25 cellular contexts compared by ENCODE assay signal in the genomic region with DNA sequence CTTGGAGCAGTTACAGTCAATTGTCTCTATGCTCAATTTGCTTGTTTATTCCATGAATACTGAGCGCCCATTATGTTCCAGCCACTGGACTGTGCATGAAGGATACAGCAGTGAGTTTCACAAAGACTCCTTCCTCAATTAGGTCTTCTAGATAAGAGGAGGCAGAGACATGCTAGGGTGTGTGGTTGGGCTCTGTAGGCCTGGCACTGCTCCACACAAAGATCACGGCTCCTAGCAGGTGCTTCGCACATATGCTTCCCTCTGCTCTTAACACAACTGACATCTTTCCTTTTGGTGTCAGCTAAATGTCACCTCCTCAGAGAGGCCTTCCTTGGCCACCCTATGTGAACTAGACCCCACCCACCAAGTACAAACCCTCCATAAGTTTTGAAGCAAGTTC. TPM values are rescaled to one million over a fixed set of nuclear protein-coding genes. Genes with fewer than 3 reads are reported as not detected.
"Had no signal": no experiment of that assay in that cellular context is flagged by ENCODE, and none has a peak within 500 bp of the region (broad histone marks: within the 10 kb centered on the region; RNA-seq: fewer than 3 reads in every experiment).

No MANE protein-coding gene starts in this region.

- DNase-seq: activated CD4-positive, alpha-beta T cell treated with anti-CD3 and anti-CD28 coated beads for 48 hours; activated CD4-positive, alpha-beta T cell treated with anti-CD3 and anti-CD28 coated beads, Interleukin-2, amount 50 U/mL, for 4 hours; activated CD4-positive, CD25-positive, alpha-beta regulatory T cell treated with anti-CD3 and anti-CD28 coated beads, Interleukin-2, amount 50 U/mL, for 72 hours; activated CD8-positive, alpha-beta memory T cell treated with anti-CD3 and anti-CD28 coated beads, Interleukin-2, amount 50 U/mL, for 48 hours; activated CD8-positive, alpha-beta T cell treated with anti-CD3 and anti-CD28 coated beads, Interleukin-2, amount 10 ng/mL, durations not matched to agents 7 days and 5 days; activated naive CD4-positive, alpha-beta T cell treated with anti-CD3 and anti-CD28 coated beads, Interleukin-2, amount 50 U/mL, for 16 hours; activated naive CD8-positive, alpha-beta T cell treated with anti-CD3 and anti-CD28 coated beads, Interleukin-2, amount 10 ng/mL, durations not matched to agents 7 days and 5 days; activated T-cell treated with anti-CD3 and anti-CD28 coated beads, Interleukin-2, amount 50 U/mL, for 1 hour; adrenal gland; caudate nucleus; Karpas-422; MM.1S; NCI-H1105 treated with DMSO at 0.1 percent for 48 hours; NCI-H1436 treated with DMSO at 0.1 percent for 48 hours; NCI-H187; NCI-H2081; NCI-H2227 treated with DMSO at 0.1 percent for 48 hours; NCI-H69; PC-9; SIG-M5; T-helper 1 cell had no signal

- H3K27ac Mint-ChIP-seq: activated CD8-positive, alpha-beta T cell treated with anti-CD3 and anti-CD28 coated beads, Interleukin-2, amount 10 ng/mL, durations not matched to agents 7 days and 5 days; activated naive CD8-positive, alpha-beta T cell treated with anti-CD3 and anti-CD28 coated beads, Interleukin-2, amount 10 ng/mL, durations not matched to agents 7 days and 5 days had no signal

- ATAC-seq: activated CD8-positive, alpha-beta T cell treated with anti-CD3 and anti-CD28 coated beads, Interleukin-2, amount 10 ng/mL, durations not matched to agents 7 days and 5 days; K562 had no signal

- H3K4me3 Mint-ChIP-seq: activated CD8-positive, alpha-beta T cell treated with anti-CD3 and anti-CD28 coated beads, Interleukin-2, amount 10 ng/mL, durations not matched to agents 7 days and 5 days; activated naive CD8-positive, alpha-beta T cell treated with anti-CD3 and anti-CD28 coated beads, Interleukin-2, amount 10 ng/mL, durations not matched to agents 7 days and 5 days had no signal

- H3K36me3 Mint-ChIP-seq: activated naive CD8-positive, alpha-beta T cell treated with anti-CD3 and anti-CD28 coated beads, Interleukin-2, amount 10 ng/mL, durations not matched to agents 7 days and 5 days had no signal

- H3K9me3 Mint-ChIP-seq: activated naive CD8-positive, alpha-beta T cell treated with anti-CD3 and anti-CD28 coated beads, Interleukin-2, amount 10 ng/mL, durations not matched to agents 7 days and 5 days had no signal

RNA-seq across cellular contexts. Expression of gene IL12B, which starts 10.9 kb away (rescaled TPM):
- total RNA-seq: activated CD8-positive, alpha-beta T cell treated with anti-CD3 and anti-CD28 coated beads, Interleukin-2, amount 10 ng/mL, durations not matched to agents 7 days and 5 days; activated naive CD8-positive, alpha-beta T cell treated with anti-CD3 and anti-CD28 coated beads, Interleukin-2, amount 10 ng/mL, durations not matched to agents 7 days and 5 days; adrenal gland; breast epithelium; chondrocyte; K562; NCI-H460; PC-9 had no signal
